In genomic region chr5:100407053-100407452, GRCh38 we compare ENCODE assay signal across 30 cellular contexts.
"Had no signal": no experiment of that assay in that cellular context is flagged by ENCODE, and none has a peak within 500 bp of the region (broad histone marks: within the 10 kb centered on the region; RNA-seq: fewer than 3 reads in every experiment).

No MANE protein-coding gene starts in this region.

- FAIRE-seq: bronchial epithelial cell had no signal

- H3K36me3 ChIP-seq: adrenal gland had no signal

- H3K27ac ChIP-seq: adrenal gland, VCaP had no signal

- DNase-seq: activated B cell treated with CpG ODN at 0.5 μM for 24 hours; activated CD4-positive, alpha-beta memory T cell treated with anti-CD3 and anti-CD28 coated beads for 36 hours; activated CD4-positive, alpha-beta T cell treated with anti-CD3 and anti-CD28 coated beads for 4 hours; activated CD4-positive, alpha-beta T cell treated with anti-CD3 and anti-CD28 coated beads, Interleukin-2, amount 50 U/mL, for 1 hour; activated CD4-positive, CD25-positive, alpha-beta regulatory T cell treated with anti-CD3 and anti-CD28 coated beads, Interleukin-2, amount 50 U/mL, for 72 hours; activated CD8-positive, alpha-beta memory T cell treated with anti-CD3 and anti-CD28 coated beads, Interleukin-2, amount 50 U/mL, for 4 hours; activated gamma-delta T cell treated with Interleukin-2 at 50 U/mL for 16 hours; activated naive CD4-positive, alpha-beta T cell treated with anti-CD3 and anti-CD28 coated beads for 36 hours; activated T-cell treated with anti-CD3 and anti-CD28 coated beads for 4 hours; activated T-cell treated with anti-CD3 and anti-CD28 coated beads, Interleukin-2, amount 50 U/mL, for 4 hours; adrenal gland; caudate nucleus; cerebellar nuclear complex; Kasumi-1; MM.1S; NCI-H1417 treated with DMSO at 0.1 percent for 48 hours; NCI-H1930; NCI-H2081 treated with DMSO at 0.1 percent for 48 hours; NCI-H510A; NCI-H526; NCI-H748 treated with DMSO at 0.1 percent for 48 hours; OCI-M1; Right ventricle myocardium superior; SW 1271; T-helper 1 cell; T-helper 2 cell; T-helper 9 cell had no signal

- H3K27me3 ChIP-seq: adrenal gland had no signal

- H3K4me1 ChIP-seq: adrenal gland had no signal

- ATAC-seq: activated naive CD4-positive, alpha-beta T cell treated with anti-CD3 and anti-CD28 coated beads, Interleukin-2, amount 50 U/mL, for 72 hours; activated T-cell treated with anti-CD3 and anti-CD28 coated beads, Interleukin-2, amount 50 U/mL, for 4 hours had no signal

- H3K9me3 ChIP-seq: adrenal gland had no signal

- H3K4me3 ChIP-seq: adrenal gland had no signal
